ENCODE assay signal across 9 cellular contexts in the genomic region with DNA sequence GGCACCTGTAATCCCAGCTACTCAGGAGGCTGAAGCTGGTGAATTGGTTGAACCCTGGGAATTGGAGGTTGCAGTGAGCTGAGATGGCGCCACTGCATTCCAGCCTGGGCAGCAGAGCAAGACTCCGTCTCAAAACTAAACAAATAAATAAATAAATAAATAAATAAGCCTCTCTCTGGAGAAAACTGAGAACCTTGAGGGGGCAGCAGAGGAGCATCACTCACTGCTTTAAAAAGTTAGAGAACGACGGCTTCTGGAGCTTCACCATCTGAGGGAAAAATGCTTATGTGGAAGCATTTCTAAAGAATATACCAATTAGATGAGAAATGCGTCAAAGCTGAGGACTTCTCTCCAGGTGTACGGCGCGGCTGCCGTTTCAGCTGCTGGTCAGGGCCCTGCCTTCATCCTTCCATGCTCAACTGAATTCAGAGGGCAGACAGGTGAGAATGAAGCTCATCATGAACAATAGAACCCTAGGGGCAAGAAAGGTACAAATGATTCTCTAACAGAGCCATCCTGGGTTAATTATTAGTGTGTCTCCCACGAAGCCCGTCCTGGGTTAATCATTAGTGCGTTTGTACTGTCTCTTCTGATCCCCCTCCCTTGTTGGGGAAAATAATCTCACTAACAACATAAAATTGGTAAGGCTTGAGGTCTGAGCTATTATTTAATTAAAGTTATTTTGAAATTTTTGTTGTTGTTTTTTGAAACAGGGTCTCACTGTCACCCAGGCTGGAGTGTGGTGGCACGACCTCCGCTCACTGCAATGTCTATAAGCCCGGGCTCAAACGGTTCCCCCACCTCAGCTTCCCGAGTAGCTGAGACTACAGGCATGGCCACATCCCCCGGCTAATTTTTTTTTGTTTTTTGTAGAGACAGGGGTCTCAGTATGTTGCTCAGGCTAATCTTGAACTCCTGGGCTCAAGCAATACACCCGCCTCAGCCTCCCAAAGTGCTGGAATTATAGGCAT.
DNase-seq lines count a peak whose midpoint lies in the region; ATAC-seq, FAIRE-seq and TF ChIP-seq lines count a peak whose summit lies in the region.
"Had no signal": no experiment of that assay in that cellular context is flagged by ENCODE, and none has a peak within 500 bp of the region (broad histone marks: within the 10 kb centered on the region; RNA-seq: fewer than 3 reads in every experiment).

No MANE protein-coding gene starts in this region.

- no peaks in the 10 kb centered on the region for H3K9me3 Mint-ChIP-seq in endothelial cell (ENCODE audit: unreplicated experiment)
- H3K9me3 Mint-ChIP-seq in activated CD4-positive, alpha-beta memory T cell treated with anti-CD3 and anti-CD28 coated beads for 36 hours = no peaks in the 10 kb centered on the region
- H3K9me3 Mint-ChIP-seq: central memory CD8-positive, alpha-beta T cell had no signal

- H3K27ac Mint-ChIP-seq in endothelial cell (ENCODE audit: unreplicated experiment) = no peak overlapping the region
- no peak overlapping the region for H3K27ac Mint-ChIP-seq in activated CD4-positive, alpha-beta memory T cell treated with anti-CD3 and anti-CD28 coated beads for 36 hours

- H3K27me3 Mint-ChIP-seq in endothelial cell (ENCODE audit: unreplicated experiment) = no peaks in the 10 kb centered on the region
- no peaks in the 10 kb centered on the region for H3K27me3 Mint-ChIP-seq in activated CD4-positive, alpha-beta memory T cell treated with anti-CD3 and anti-CD28 coated beads for 36 hours
- H3K27me3 Mint-ChIP-seq: central memory CD8-positive, alpha-beta T cell had no signal

- POLR2A ChIA-PET in activated CD4-positive, alpha-beta memory T cell treated with anti-CD3 and anti-CD28 coated beads for 36 hours (lab: Charles Lee) = interaction anchor here (0.6 kb wide), 1 partner anchor 16 kb away, joined by 3 read pairs; no protein-coding TSS in a partner anchor

- H3K4me3 Mint-ChIP-seq in endothelial cell (ENCODE audit: unreplicated experiment) = no peak overlapping the region
- H3K4me3 Mint-ChIP-seq in activated CD4-positive, alpha-beta memory T cell treated with anti-CD3 and anti-CD28 coated beads for 36 hours = no peak overlapping the region
- H3K4me3 Mint-ChIP-seq: central memory CD8-positive, alpha-beta T cell had no signal

- TF ChIP-seq CTCF in endothelial cell (IDR thresholded peaks at IDR 0.05; ENCODE audit: unreplicated experiment) = peak; percentile 37
- TF ChIP-seq CTCF in pancreas (IDR thresholded peaks at IDR 0.05) = no peak

- H3K36me3 Mint-ChIP-seq in endothelial cell (ENCODE audit: low read depth, unreplicated experiment) = no peaks in the 10 kb centered on the region
- H3K36me3 Mint-ChIP-seq in activated CD4-positive, alpha-beta memory T cell treated with anti-CD3 and anti-CD28 coated beads for 36 hours = no peaks in the 10 kb centered on the region

- H3K36me3 ChIP-seq in pancreas = no peaks in the 10 kb centered on the region

- H3K4me3 ChIP-seq in pancreas = no peak overlapping the region

- 34 to 37% methylated on average over 19 of the region's 19 CpGs for WGBS in pancreas, 2 donors

- no peak for FAIRE-seq in pancreas (lab: Jason Lieb, UNC)

- DNase-seq in GM04504 (ENCODE audit: low read depth) (peak; percentile 57), NCI-H69 (lab: John Stamatoyannopoulos, UW) (peak; percentile 74), endothelial cell (ENCODE audit: low spot score) (peak; percentile 52), pancreas (peak in 1 of 6 donors; percentile 22), mesenteric fat pad (ENCODE audit: low spot score) (no peak), NCI-H2029 treated with DMSO at 0.1 percent for 48 hours (lab: John Stamatoyannopoulos, UW) (no peak)
- DNase-seq in activated CD4-positive, alpha-beta memory T cell treated with anti-CD3 and anti-CD28 coated beads for 36 hours = no peak

- peaks cover 0 to 2% (median 0%) of the 10 kb centered on the region in 3 donors for H3K4me1 ChIP-seq in pancreas

- no peak overlapping the region for H3K27ac ChIP-seq in pancreas

- no peaks in the 10 kb centered on the region for H3K9me3 ChIP-seq in pancreas

- intact Hi-C loops in pancreas (cut with DNase I) = no loop called here
- intact Hi-C loops in activated CD4-positive, alpha-beta memory T cell treated with anti-CD3 and anti-CD28 coated beads for 36 hours (cut with micrococcal nuclease) = no loop called here

- H3K27me3 ChIP-seq in pancreas = no peaks in the 10 kb centered on the region

- H3K4me1 Mint-ChIP-seq in endothelial cell (ENCODE audit: unreplicated experiment) = peaks cover 2% of the 10 kb centered on the region
- no peaks in the 10 kb centered on the region for H3K4me1 Mint-ChIP-seq in activated CD4-positive, alpha-beta memory T cell treated with anti-CD3 and anti-CD28 coated beads for 36 hours (ENCODE audit: low read depth)
- H3K4me1 Mint-ChIP-seq: central memory CD8-positive, alpha-beta T cell had no signal

- CTCF ChIA-PET in activated CD4-positive, alpha-beta memory T cell treated with anti-CD3 and anti-CD28 coated beads for 36 hours (lab: Charles Lee) = interaction anchor here (1.1 kb wide), 1 partner anchor 409 kb away, joined by 3 read pairs; no protein-coding TSS in a partner anchor

- peak in 3 of 4 donors; percentile 58 to 71 (median 69) for ATAC-seq in pancreas
- no peak for ATAC-seq in HG02678 (IDR thresholded peaks at IDR 0.05; ENCODE audit: unreplicated experiment)

Comparison
In these comparisons a context has a peak if more than half of its experiments do, and no peak if none do; other contexts are left out.
1. DNase-seq: peak in GM04504 (single experiment), NCI-H69 (single experiment) and endothelial cell (single experiment); none in activated CD4-positive, alpha-beta memory T cell treated with anti-CD3 and anti-CD28 coated beads for 36 hours (single experiment), mesenteric fat pad (single experiment) and NCI-H2029 treated with DMSO at 0.1 percent for 48 hours (single experiment).